In genomic region chr3:174253221-174253620, GRCh38 we compare ENCODE assay signal across 1 cellular context.
TF ChIP-seq lines count a peak whose summit lies in the region.

No MANE protein-coding gene starts in this region.

TF ChIP-seq in H1, 55 proteins besides CTCF, POLR2A, EP300 and RAD21:
- TF ChIP-seq SP4 (IDR thresholded peaks at IDR 0.05; ENCODE audit: low read length) (no peak), BRCA1 (IDR thresholded peaks at IDR 0.05; ENCODE audit: low read depth, low read length) (no peak), JUN (IDR thresholded peaks at IDR 0.05; ENCODE audit: low read depth, low read length) (no peak), PHF8 (conservative IDR thresholded peaks at IDR 0.05; ENCODE audit: low read depth, low read length) (no peak), CEBPB (IDR thresholded peaks at IDR 0.05; ENCODE audit: low read depth, low read length) (no peak), CHD2 (IDR thresholded peaks at IDR 0.05; ENCODE audit: low read length) (no peak), E2F6 (IDR thresholded peaks at IDR 0.05) (no peak), EZH2 (IDR thresholded peaks at IDR 0.05; ENCODE audit: low read depth, low read length, severe bottlenecking) (no peak), SRF (IDR thresholded peaks at IDR 0.05; ENCODE audit: low read depth, low read length) (no peak), CBX8 (IDR thresholded peaks at IDR 0.05; ENCODE audit: borderline replicate concordance, low read depth, low read length) (no peak), SIX5 (IDR thresholded peaks at IDR 0.05; ENCODE audit: low read depth, low read length) (no peak), TEAD4 (IDR thresholded peaks at IDR 0.05; ENCODE audit: low read depth, low read length) (no peak), RNF2 (IDR thresholded peaks at IDR 0.05; ENCODE audit: borderline replicate concordance, low read depth, low read length, missing control alignments, poor library complexity, severe bottlenecking) (no peak), MAFK (IDR thresholded peaks at IDR 0.05; ENCODE audit: low read depth, low read length) (no peak), BCL11A (IDR thresholded peaks at IDR 0.05; ENCODE audit: low read depth in 2 of 2, low read length in 2 of 2) (no peak), ATF3 (IDR thresholded peaks at IDR 0.05; ENCODE audit: insufficient read depth, low read depth, low read length) (no peak), ATF2 (IDR thresholded peaks at IDR 0.05; ENCODE audit: low read length) (no peak), HDAC2 (IDR thresholded peaks at IDR 0.05; ENCODE audit: borderline replicate concordance in 1 of 2, low read depth in 2 of 2, low read length in 2 of 2) (no peak), NRF1 (IDR thresholded peaks at IDR 0.05; ENCODE audit: low read depth, low read length) (no peak), FOSL1 (IDR thresholded peaks at IDR 0.05; ENCODE audit: insufficient read depth, low read depth, low read length) (no peak)
